Comparison of ENCODE assay signal across 27 cellular contexts in genomic region chr3:6526861-6527260, GRCh38.
DNase-seq lines count a peak whose midpoint lies in the region; ATAC-seq and TF ChIP-seq lines count a peak whose summit lies in the region.
"Had no signal": no experiment of that assay in that cellular context is flagged by ENCODE, and none has a peak within 500 bp of the region (broad histone marks: within the 10 kb centered on the region; RNA-seq: fewer than 3 reads in every experiment).

No MANE protein-coding gene starts in this region.

- DNase-seq in NB4 (ENCODE audit: low read depth) (peak; percentile 26), SIG-M5 treated with dmso at 0.1 percent for 504 hours (lab: John Stamatoyannopoulos, UW; ENCODE audit: unreplicated experiment) (peak; percentile 85), sciatic nerve (ENCODE audit: low spot score) (no peak), HK-2 (ENCODE audit: unreplicated experiment) (no peak), H7 (no peak)
- DNase-seq: activated CD4-positive, alpha-beta T cell treated with anti-CD3 and anti-CD28 coated beads, Interleukin-2, amount 50 U/mL, for 4 hours; activated CD4-positive, CD25-positive, alpha-beta regulatory T cell; activated naive CD4-positive, alpha-beta T cell treated with anti-CD3 and anti-CD28 coated beads for 36 hours; activated T-cell treated with anti-CD3 and anti-CD28 coated beads, Interleukin-2, amount 50 U/mL, for 72 hours; Calu3; DMS79 treated with DMSO at 0.1 percent for 48 hours; effector CD4-positive, alpha-beta T cell; H9; mesendoderm; NCI-H1105 treated with DMSO at 0.1 percent for 48 hours; NCI-H1930; NCI-H526; right lobe of liver; stimulated activated CD4-positive, alpha-beta T cell treated with anti-CD3 and anti-CD28 coated beads, Interleukin-12 subunit alpha, Interleukin-12 subunit beta, amount 100 ng/mL, for 4 hours; stimulated activated naive B cell treated with anti-CD40 and anti-IgM and Interleukin-4, amounts not matched to agents 10 μg/mL and 1 μg/mL and 100 μg/mL, for 72 hours; T1000 had no signal

- no peak for TF ChIP-seq POLR2A in NB4 (IDR thresholded peaks at IDR 0.05; ENCODE audit: extremely low read depth, insufficient read length)

- H3K27me3 ChIP-seq in H7 (ENCODE audit: control insufficient read depth, insufficient read depth, low read length) = no peaks in the 10 kb centered on the region
- H3K27me3 ChIP-seq: BLaER1 treated with 17β-estradiol and CSF1 and Interleukin-3, amounts not matched to agents 10 nM and 100 nM; neural progenitor cell; right lobe of liver had no signal

- no peaks in the 10 kb centered on the region for H3K36me3 ChIP-seq in H7 (replicated peaks; ENCODE audit: control insufficient read depth, insufficient read depth, low read length)
- H3K36me3 ChIP-seq: BLaER1 treated with 17β-estradiol and CSF1 and Interleukin-3, amounts not matched to agents 10 nM and 100 nM; neural progenitor cell; right lobe of liver had no signal

- ATAC-seq in HG02938 (IDR thresholded peaks at IDR 0.05; ENCODE audit: unreplicated experiment) = peak; percentile 52
- peak; percentile 51 for ATAC-seq in sciatic nerve
- no peak for ATAC-seq in HG02588 (IDR thresholded peaks at IDR 0.05; ENCODE audit: unreplicated experiment)
- ATAC-seq: activated T-cell treated with anti-CD3 and anti-CD28 coated beads, Interleukin-2, amount 50 U/mL, for 72 hours; left lobe of liver; right lobe of liver; Right ventricle myocardium inferior had no signal

- intact Hi-C loops in sciatic nerve (cut with DNase I) = no loop called here

- H3K4me3 ChIP-seq in NB4 (ENCODE audit: low read depth, low read length) (no peak overlapping the region), H7 (ENCODE audit: insufficient read depth, low read depth, low read length) (no peak overlapping the region)
- H3K4me3 ChIP-seq: BLaER1 treated with 17β-estradiol and CSF1 and Interleukin-3, amounts not matched to agents 10 nM and 100 nM; neural progenitor cell; right lobe of liver had no signal

- TF ChIP-seq CTCF in NB4 (IDR thresholded peaks at IDR 0.05; ENCODE audit: low read depth, low read length) = no peak

Comparison
In these comparisons a context has a peak if more than half of its experiments do, and no peak if none do; other contexts are left out.
1. DNase-seq: peak in NB4 (single experiment) and SIG-M5 treated with dmso at 0.1 percent for 504 hours (single experiment); none in sciatic nerve (single experiment), HK-2 (single experiment) and H7 (single experiment).